ENCODE assay signal across 1 cellular context in genomic region chr2:42787424-42787787, GRCh38.
TF ChIP-seq lines count a peak whose summit lies in the region.

No MANE protein-coding gene starts in this region.

TF ChIP-seq in HepG2, 621 proteins besides CTCF, POLR2A, EP300 and RAD21 (continued from another document and continues in another):
- TF ChIP-seq ZNF276 (CRISPR knock-in tag; IDR thresholded peaks at IDR 0.05; ENCODE audit: low read depth), result no peak
- TF ChIP-seq HOXA9 (CRISPR knock-in tag; IDR thresholded peaks at IDR 0.05; ENCODE audit: borderline replicate concordance), result no peak
- TF ChIP-seq ZNF639 (CRISPR knock-in tag; conservative IDR thresholded peaks at IDR 0.05), result no peak
- no peak for TF ChIP-seq ZMAT5 (CRISPR knock-in tag; IDR thresholded peaks at IDR 0.05; ENCODE audit: borderline replicate concordance, low read depth)
- no peak for TF ChIP-seq CBFB (CRISPR knock-in tag; IDR thresholded peaks at IDR 0.05)
- TF ChIP-seq TFDP1 (CRISPR knock-in tag; IDR thresholded peaks at IDR 0.05; ENCODE audit: borderline replicate concordance), result no peak
- no peak for TF ChIP-seq MLLT10 (CRISPR knock-in tag; IDR thresholded peaks at IDR 0.05)
- no peak for TF ChIP-seq HOXA5 (CRISPR knock-in tag; IDR thresholded peaks at IDR 0.05)
- TF ChIP-seq ZFP41 (CRISPR knock-in tag; IDR thresholded peaks at IDR 0.05; ENCODE audit: borderline replicate concordance), result no peak
- TF ChIP-seq MIER3 (CRISPR knock-in tag; IDR thresholded peaks at IDR 0.05; ENCODE audit: borderline replicate concordance), result no peak
- no peak for TF ChIP-seq TCF12 (IDR thresholded peaks at IDR 0.05)
- 0 out of 2 replicates have a peak, but pooled peaks have one; percentile 19 for TF ChIP-seq TCF12 (CRISPR knock-in tag; IDR thresholded peaks at IDR 0.05)
- no peak for TF ChIP-seq SIX1 (CRISPR knock-in tag; IDR thresholded peaks at IDR 0.05; ENCODE audit: borderline replicate concordance)
- peak; percentile 54; the same call in 1 of the 2 replicates for TF ChIP-seq RXRA (CRISPR knock-in tag; IDR thresholded peaks at IDR 0.05)
- TF ChIP-seq ZNF382 (CRISPR knock-in tag; IDR thresholded peaks at IDR 0.05; ENCODE audit: borderline replicate concordance), result no peak
- no peak for TF ChIP-seq PAWR (CRISPR knock-in tag; IDR thresholded peaks at IDR 0.05; ENCODE audit: borderline replicate concordance)
- TF ChIP-seq SKIL (CRISPR knock-in tag; IDR thresholded peaks at IDR 0.05; ENCODE audit: borderline replicate concordance), result no peak
- TF ChIP-seq RBAK (CRISPR knock-in tag; IDR thresholded peaks at IDR 0.05), result no peak
- no peak for TF ChIP-seq KAT2B (IDR thresholded peaks at IDR 0.05; ENCODE audit: borderline replicate concordance, low read depth, low read length)
- no peak for TF ChIP-seq ZBTB44 (CRISPR knock-in tag; IDR thresholded peaks at IDR 0.05)
- no peak for TF ChIP-seq ZNF607 (CRISPR knock-in tag; IDR thresholded peaks at IDR 0.05; ENCODE audit: borderline replicate concordance)
- 0 out of 2 replicates have a peak, but pooled peaks have one; percentile 12 for TF ChIP-seq BCL6 (CRISPR knock-in tag; IDR thresholded peaks at IDR 0.05)
- TF ChIP-seq JDP2 (CRISPR knock-in tag; IDR thresholded peaks at IDR 0.05; ENCODE audit: borderline replicate concordance), result no peak
- TF ChIP-seq ZBTB2 (CRISPR knock-in tag; IDR thresholded peaks at IDR 0.05; ENCODE audit: low read depth), result no peak
- no peak for TF ChIP-seq SP2 (CRISPR knock-in tag; IDR thresholded peaks at IDR 0.05)
- no peak for TF ChIP-seq ZMAT3 (CRISPR knock-in tag; conservative IDR thresholded peaks at IDR 0.05)
- no peak for TF ChIP-seq GPN1 (CRISPR knock-in tag; IDR thresholded peaks at IDR 0.05; ENCODE audit: borderline replicate concordance)
- TF ChIP-seq ARID3A (IDR thresholded peaks at IDR 0.05; ENCODE audit: low read depth, low read length), result no peak
- no peak for TF ChIP-seq ZNF256 (CRISPR knock-in tag; conservative IDR thresholded peaks at IDR 0.05)
- no peak for TF ChIP-seq SETDB1 (CRISPR knock-in tag; IDR thresholded peaks at IDR 0.05; ENCODE audit: borderline replicate concordance)
- TF ChIP-seq ZNF501 (CRISPR knock-in tag; IDR thresholded peaks at IDR 0.05), result no peak
- TF ChIP-seq RFX3 (CRISPR knock-in tag; IDR thresholded peaks at IDR 0.05), result no peak
- no peak for TF ChIP-seq ZSCAN5A (CRISPR knock-in tag; IDR thresholded peaks at IDR 0.05; ENCODE audit: borderline replicate concordance)
- no peak for TF ChIP-seq DPF2 (CRISPR knock-in tag; IDR thresholded peaks at IDR 0.05; ENCODE audit: borderline replicate concordance, low read depth)
- no peak for TF ChIP-seq RNF219 (CRISPR knock-in tag; IDR thresholded peaks at IDR 0.05)
- no peak for TF ChIP-seq ZBTB21 (CRISPR knock-in tag; IDR thresholded peaks at IDR 0.05)
- TF ChIP-seq JUND (CRISPR knock-in tag; IDR thresholded peaks at IDR 0.05), result no peak
- no peak; the same call in 1 of the 2 replicates for TF ChIP-seq SSRP1 (CRISPR knock-in tag; IDR thresholded peaks at IDR 0.05)
- no peak for TF ChIP-seq ZNF432 (CRISPR knock-in tag; IDR thresholded peaks at IDR 0.05; ENCODE audit: borderline replicate concordance)
- TF ChIP-seq BCL3 (CRISPR knock-in tag; IDR thresholded peaks at IDR 0.05), result 0 out of 2 replicates have a peak, but pooled peaks have one; percentile 49
- TF ChIP-seq KDM5B (CRISPR knock-in tag; IDR thresholded peaks at IDR 0.05; ENCODE audit: borderline replicate concordance), result 0 out of 2 replicates have a peak, but pooled peaks have one; percentile 48
- TF ChIP-seq RELA (CRISPR knock-in tag; IDR thresholded peaks at IDR 0.05), result no peak
- TF ChIP-seq E2F1 (CRISPR knock-in tag; IDR thresholded peaks at IDR 0.05), result no peak
- TF ChIP-seq DNMT3B (CRISPR knock-in tag; conservative IDR thresholded peaks at IDR 0.05), result no peak
- TF ChIP-seq ZNF569 (CRISPR knock-in tag; IDR thresholded peaks at IDR 0.05; ENCODE audit: borderline replicate concordance), result no peak
- no peak for TF ChIP-seq REPIN1 (CRISPR knock-in tag; IDR thresholded peaks at IDR 0.05; ENCODE audit: borderline replicate concordance, low read depth)
